Comparison of ENCODE assay signal across 28 cellular contexts in genomic region chr11:9653871-9654270, GRCh38.
"Had no signal": no experiment of that assay in that cellular context is flagged by ENCODE, and none has a peak within 500 bp of the region (broad histone marks: within the 10 kb centered on the region; RNA-seq: fewer than 3 reads in every experiment).

No MANE protein-coding gene starts in this region.

- H3K4me1 ChIP-seq: stomach, testis, thyroid gland, transverse colon, upper lobe of right lung, uterus, vagina had no signal

- FAIRE-seq: urothelium cell line had no signal

- H3K4me3 ChIP-seq: stomach, suprapubic skin, testis, thoracic aorta, thyroid gland, tibial artery, tibial nerve, transverse colon, upper lobe of left lung, upper lobe of right lung, uterus, vagina had no signal

- H3K4me1 Mint-ChIP-seq: stimulated activated effector memory CD8-positive, alpha-beta T cell treated with anti-CD3 and anti-CD28 coated beads, Interleukin-12 subunit alpha, Interleukin-12 subunit beta, amount 100 ng/mL, for 72 hours; stimulated activated naive CD8-positive, alpha-beta T cell treated with anti-CD3 and anti-CD28 coated beads, Interleukin-15, amount 100 ng/mL, for 72 hours had no signal

- H3K27ac ChIP-seq: stomach, suprapubic skin, testis, thoracic aorta, thyroid gland, tibial artery, tibial nerve, transverse colon, upper lobe of left lung, upper lobe of right lung, uterus, vagina had no signal

- H3K27me3 Mint-ChIP-seq: stimulated activated memory B cell treated with anti-CD40 and anti-IgM and Interleukin-4, amounts not matched to agents 10 μg/mL and 1 μg/mL and 100 μg/mL, for 72 hours; stimulated activated naive B cell treated with anti-CD40 and anti-IgM and Interleukin-4, amounts not matched to agents 10 μg/mL and 1 μg/mL and 100 μg/mL, for 72 hours; stimulated activated naive CD8-positive, alpha-beta T cell treated with anti-CD3 and anti-CD28 coated beads, Interleukin-15, amount 100 ng/mL, for 72 hours; type B pancreatic cell had no signal

- H3K27ac Mint-ChIP-seq: stimulated activated effector memory CD8-positive, alpha-beta T cell treated with anti-CD3 and anti-CD28 coated beads, Interleukin-12 subunit alpha, Interleukin-12 subunit beta, amount 100 ng/mL, for 72 hours; stimulated activated naive B cell treated with anti-CD40 and anti-IgM and Interleukin-4, amounts not matched to agents 10 μg/mL and 1 μg/mL and 100 μg/mL, for 72 hours; stimulated activated naive CD8-positive, alpha-beta T cell treated with anti-CD3 and anti-CD28 coated beads, Interleukin-15, amount 100 ng/mL, for 72 hours; stimulated activated naive CD8-positive, alpha-beta T cell treated with anti-CD3 and anti-CD28 coated beads, Interleukin-15, Interleukin-2, amounts not matched to agents 100 ng/mL and 50 ng/mL, for 24 hours; type B pancreatic cell had no signal

- H3K36me3 Mint-ChIP-seq: stimulated activated effector memory CD8-positive, alpha-beta T cell treated with anti-CD3 and anti-CD28 coated beads, Interleukin-12 subunit alpha, Interleukin-12 subunit beta, amount 100 ng/mL, for 72 hours; type B pancreatic cell had no signal

- ATAC-seq: stimulated activated effector memory CD8-positive, alpha-beta T cell treated with anti-CD3 and anti-CD28 coated beads, Interleukin-12 subunit alpha, Interleukin-12 subunit beta, amount 100 ng/mL, for 72 hours; stimulated activated memory B cell treated with anti-CD40 and anti-IgM and Interleukin-4, amounts not matched to agents 10 μg/mL and 1 μg/mL and 100 μg/mL, for 72 hours; stimulated activated naive B cell treated with anti-CD40 and anti-IgM and Interleukin-4, amounts not matched to agents 10 μg/mL and 1 μg/mL and 100 μg/mL, for 72 hours; stimulated activated naive CD8-positive, alpha-beta T cell treated with anti-CD3 and anti-CD28 coated beads, Interleukin-15, amount 100 ng/mL, for 72 hours; stimulated activated naive CD8-positive, alpha-beta T cell treated with anti-CD3 and anti-CD28 coated beads, Interleukin-15, Interleukin-2, amounts not matched to agents 100 U/mL and 50 U/mL, for 24 hours; upper lobe of right lung had no signal

- H3K27me3 ChIP-seq: stomach, suprapubic skin, testis, thyroid gland, tibial artery, tibial nerve, transverse colon, upper lobe of left lung, upper lobe of right lung, uterus, vagina had no signal

- DNase-seq: stimulated activated CD4-positive, alpha-beta T cell treated with anti-CD3 and anti-CD28 coated beads, Interleukin-2, amount 100 ng/mL, for 48 hours; stimulated activated CD4-positive, alpha-beta T cell treated with anti-CD3 and anti-CD28 coated beads, Interleukin-4, amount 100 ng/mL, for 1 hour; stimulated activated CD4-positive, alpha-beta T cell treated with anti-CD3 and anti-CD28 coated beads, Interleukin-4, amount 100 ng/mL, for 24 hours; stimulated activated CD4-positive, alpha-beta T cell treated with anti-CD3 and anti-CD28 coated beads, Interleukin-4, amount 100 ng/mL, for 4 hours; stimulated activated CD8-positive, alpha-beta memory T cell treated with anti-CD3 and anti-CD28 coated beads, Interleukin-4, amount 100 ng/mL, for 48 hours; stimulated activated naive B cell treated with anti-CD40 and anti-IgM and Interleukin-4, amounts not matched to agents 10 μg/mL and 1 μg/mL and 100 μg/mL, for 72 hours; stimulated activated naive CD4-positive, alpha-beta T cell; stimulated activated naive CD4-positive, alpha-beta T cell treated with Interleukin-2 at 50 U/mL for 16 hours; stimulated activated naive CD8-positive, alpha-beta T cell treated with anti-CD3 and anti-CD28 coated beads, Interleukin-15, amount 100 ng/mL, for 72 hours; stimulated activated naive CD8-positive, alpha-beta T cell treated with anti-CD3 and anti-CD28 coated beads, Interleukin-15, Interleukin-2, amounts not matched to agents 100 U/mL and 50 U/mL, for 24 hours; stomach; substantia nigra; testis; thyroid gland; tibial artery; transverse colon; upper lobe of right lung; uterus had no signal

- H3K9me3 ChIP-seq: stomach, suprapubic skin, testis, thoracic aorta, thyroid gland, tibial artery, transverse colon, upper lobe of left lung, upper lobe of right lung, uterus, vagina had no signal

- H3K9me3 Mint-ChIP-seq: stimulated activated effector memory CD8-positive, alpha-beta T cell treated with anti-CD3 and anti-CD28 coated beads, Interleukin-12 subunit alpha, Interleukin-12 subunit beta, amount 100 ng/mL, for 72 hours; stimulated activated memory B cell treated with anti-CD40 and anti-IgM and Interleukin-4, amounts not matched to agents 10 μg/mL and 1 μg/mL and 100 μg/mL, for 72 hours; stimulated activated naive CD8-positive, alpha-beta T cell treated with anti-CD3 and anti-CD28 coated beads, Interleukin-15, amount 100 ng/mL, for 72 hours; stimulated activated naive CD8-positive, alpha-beta T cell treated with anti-CD3 and anti-CD28 coated beads, Interleukin-15, Interleukin-2, amounts not matched to agents 100 ng/mL and 50 ng/mL, for 24 hours; type B pancreatic cell had no signal

- H3K36me3 ChIP-seq: stomach, suprapubic skin, thoracic aorta, thyroid gland, tibial artery, tibial nerve, transverse colon, upper lobe of left lung, upper lobe of right lung, uterus, vagina had no signal

- H3K4me3 Mint-ChIP-seq: stimulated activated effector memory CD8-positive, alpha-beta T cell treated with anti-CD3 and anti-CD28 coated beads, Interleukin-12 subunit alpha, Interleukin-12 subunit beta, amount 100 ng/mL, for 72 hours; stimulated activated memory B cell treated with anti-CD40 and anti-IgM and Interleukin-4, amounts not matched to agents 10 μg/mL and 1 μg/mL and 100 μg/mL, for 72 hours; stimulated activated naive B cell treated with anti-CD40 and anti-IgM and Interleukin-4, amounts not matched to agents 10 μg/mL and 1 μg/mL and 100 μg/mL, for 72 hours; stimulated activated naive CD8-positive, alpha-beta T cell treated with anti-CD3 and anti-CD28 coated beads, Interleukin-15, amount 100 ng/mL, for 72 hours; stimulated activated naive CD8-positive, alpha-beta T cell treated with anti-CD3 and anti-CD28 coated beads, Interleukin-15, Interleukin-2, amounts not matched to agents 100 ng/mL and 50 ng/mL, for 24 hours; type B pancreatic cell had no signal
